Comparison of ENCODE assay signal across 16 cellular contexts in genomic region chr12:75976113-75976512, GRCh38. TPM values are rescaled to one million over a fixed set of nuclear protein-coding genes. Genes with fewer than 3 reads are reported as not detected.
DNase-seq lines count a peak whose midpoint lies in the region; ATAC-seq and TF ChIP-seq lines count a peak whose summit lies in the region.
"Had no signal": no experiment of that assay in that cellular context is flagged by ENCODE, and none has a peak within 500 bp of the region (broad histone marks: within the 10 kb centered on the region; RNA-seq: fewer than 3 reads in every experiment).

No MANE protein-coding gene starts in this region.

- BruUV-seq in HCT116 (replicated peaks; lab: Mats Ljungman, UMichigan): no TSS peak

- CTCF ChIA-PET in HCT116 (lab: Charles Lee): no interaction called here

- intact Hi-C loops in HCT116 (cut with micrococcal nuclease): loop anchor here (5.0 kb wide), 1 partner anchor 339 kb away; no protein-coding TSS in a partner anchor
- intact Hi-C loops in natural killer cell (cut with micrococcal nuclease): no loop called here
- intact Hi-C loops in heart right ventricle (cut with DNase I): no loop called here

- RAD21 ChIA-PET in HCT116 (lab: Charles Lee; ENCODE audit: low non-redundant PET in 1 of 2, low total read pairs in 2 of 2, uncharacterized antibody in 2 of 2, unreplicated experiment in 2 of 2): no interaction called here

- no peaks in the 10 kb centered on the region for H3K27me3 ChIP-seq in BLaER1 treated with 17β-estradiol and CSF1 and Interleukin-3, amounts not matched to agents 10 nM and 100 nM
- no peaks in the 10 kb centered on the region for H3K27me3 ChIP-seq in HCT116 (ENCODE audit: insufficient read depth, low read length)
- no peaks in the 10 kb centered on the region for H3K27me3 ChIP-seq in heart right ventricle
- H3K27me3 ChIP-seq: BLaER1, gastrocnemius medialis, SJCRH30 had no signal

- POLR2A ChIA-PET in HCT116 (lab: Charles Lee): interaction anchor here (0.9 kb wide), 1 partner anchor 10 kb away, joined by 4 read pairs; no protein-coding TSS in a partner anchor

- TF ChIP-seq CTCF in HCT116 (IDR thresholded peaks at IDR 0.05 in 2 of 3, conservative IDR thresholded peaks at IDR 0.05 in 1 of 3; ENCODE audit: borderline replicate concordance in 1 of 3, insufficient read depth in 1 of 3, low read depth in 2 of 3, low read length in 2 of 3): no peak
- no peak for TF ChIP-seq CTCF in natural killer cell (IDR thresholded peaks at IDR 0.05)
- TF ChIP-seq CTCF in heart right ventricle (IDR thresholded peaks at IDR 0.05): no peak

- peaks cover 7% of the 10 kb centered on the region; the same call in 1 of the 2 replicates for H3K79me2 ChIP-seq in HCT116 (ENCODE audit: insufficient read depth, low read length)

- no peak for TF ChIP-seq RAD21 in HCT116 (IDR thresholded peaks at IDR 0.05; ENCODE audit: low read depth)

- peak overlapping the region; percentile 61 for H3K27ac Mint-ChIP-seq in activated naive CD8-positive, alpha-beta T cell treated with anti-CD3 and anti-CD28 coated beads for 36 hours
- peak overlapping the region; percentile 63 to 94 for H3K27ac Mint-ChIP-seq in natural killer cell

- H4K20me1 ChIP-seq in BLaER1 treated with 17β-estradiol and CSF1 and Interleukin-3, amounts not matched to agents 10 nM and 100 nM: no peaks in the 10 kb centered on the region
- no peaks in the 10 kb centered on the region for H4K20me1 ChIP-seq in HCT116 (ENCODE audit: insufficient read depth)
- H4K20me1 ChIP-seq: BLaER1 had no signal

- H2AFZ ChIP-seq in HCT116 (ENCODE audit: low read depth, low read length, poor library complexity, severe bottlenecking): no peak overlapping the region

- TF ChIP-seq POLR2A in HCT116 (IDR thresholded peaks at IDR 0.05; ENCODE audit: borderline replicate concordance, extremely low read depth, insufficient read depth, insufficient read length): no peak

- ATAC-seq in HCT116 (no peak), natural killer cell (no peak), GM18858 (IDR thresholded peaks at IDR 0.05; ENCODE audit: unreplicated experiment) (no peak), heart right ventricle (no peak)
- ATAC-seq: gastrocnemius medialis, psoas muscle had no signal

- peak overlapping the region in 6 of 11 experiments; percentile 6 to 80 (median 55); a peak in 7 of 22 replicates for H3K27ac ChIP-seq in BLaER1 treated with 17β-estradiol and CSF1 and Interleukin-3, amounts not matched to agents 10 nM and 100 nM
- H3K27ac ChIP-seq in HCT116 (ENCODE audit: low read depth, low read length) (peak overlapping the region; percentile 98), heart right ventricle (peak overlapping the region in 3 of 10 donors; percentile 13 to 67 (median 65))
- H3K27ac ChIP-seq: BLaER1, gastrocnemius medialis, psoas muscle, SJCRH30 had no signal

- H3K36me3 Mint-ChIP-seq in activated naive CD8-positive, alpha-beta T cell treated with anti-CD3 and anti-CD28 coated beads for 36 hours: peaks cover 14% of the 10 kb centered on the region
- H3K36me3 Mint-ChIP-seq in natural killer cell: no peaks in the 10 kb centered on the region

- H3K4me1 Mint-ChIP-seq in activated naive CD8-positive, alpha-beta T cell treated with anti-CD3 and anti-CD28 coated beads for 36 hours: peaks cover 66% of the 10 kb centered on the region
- H3K4me1 Mint-ChIP-seq in natural killer cell: peaks cover 22 to 31% of the 10 kb centered on the region in 2 donors

- no peaks in the 10 kb centered on the region for H3K9me2 ChIP-seq in HCT116 (ENCODE audit: insufficient read depth)

- peaks cover 21% of the 10 kb centered on the region for H3K9me3 Mint-ChIP-seq in activated naive CD8-positive, alpha-beta T cell treated with anti-CD3 and anti-CD28 coated beads for 36 hours
- no peaks in the 10 kb centered on the region for H3K9me3 Mint-ChIP-seq in natural killer cell

- no peak overlapping the region; a peak in 1 of 22 replicates for H3K9ac ChIP-seq in BLaER1 treated with 17β-estradiol and CSF1 and Interleukin-3, amounts not matched to agents 10 nM and 100 nM
- peak overlapping the region; percentile 75 for H3K9ac ChIP-seq in HCT116 (ENCODE audit: low read length)
- H3K9ac ChIP-seq: BLaER1 had no signal

- H3K9me3 ChIP-seq in BLaER1 treated with 17β-estradiol and CSF1 and Interleukin-3, amounts not matched to agents 10 nM and 100 nM (replicated peaks in 1 of 11): no peaks in the 10 kb centered on the region
- H3K9me3 ChIP-seq in HCT116 (ENCODE audit: control insufficient read depth in 1 of 2, insufficient read depth in 1 of 2, low read depth in 1 of 2, low read length in 2 of 2) (no peaks in the 10 kb centered on the region), heart right ventricle (no peaks in the 10 kb centered on the region)
- H3K9me3 ChIP-seq: BLaER1, gastrocnemius medialis, psoas muscle, SJCRH30 had no signal

- no peak overlapping the region for H3K4me3 Mint-ChIP-seq in activated naive CD8-positive, alpha-beta T cell treated with anti-CD3 and anti-CD28 coated beads for 36 hours
- no peak overlapping the region for H3K4me3 Mint-ChIP-seq in natural killer cell

- WGBS in heart right ventricle, 2 donors: 80 to 84% methylated on average over 3 of the region's 3 CpGs

- H3K4me3 ChIP-seq in BLaER1 treated with 17β-estradiol and CSF1 and Interleukin-3, amounts not matched to agents 10 nM and 100 nM: no peak overlapping the region
- H3K4me3 ChIP-seq in HCT116 (replicated peaks in 1 of 2; ENCODE audit: low read depth in 1 of 2, low read length in 2 of 2): no peak overlapping the region
- H3K4me3 ChIP-seq in heart right ventricle: no peak overlapping the region
- H3K4me3 ChIP-seq: BLaER1, gastrocnemius medialis, psoas muscle, SJCRH30 had no signal

- H3K4me2 ChIP-seq in BLaER1 treated with 17β-estradiol and CSF1 and Interleukin-3, amounts not matched to agents 10 nM and 100 nM: peak overlapping the region in 5 of 11 experiments; percentile 6 to 80 (median 79); a peak in 8 of 22 replicates
- H3K4me2 ChIP-seq in HCT116 (ENCODE audit: low read length): 0 out of 2 replicates have a peak overlapping the region, but pooled peaks have one; percentile 0
- H3K4me2 ChIP-seq: BLaER1 had no signal

- no peaks in the 10 kb centered on the region for H3K36me3 ChIP-seq in BLaER1 treated with 17β-estradiol and CSF1 and Interleukin-3, amounts not matched to agents 10 nM and 100 nM
- H3K36me3 ChIP-seq in HCT116 (ENCODE audit: control insufficient read depth in 1 of 2, insufficient read depth in 2 of 2, low read length in 2 of 2): no peaks in the 10 kb centered on the region
- H3K36me3 ChIP-seq in heart right ventricle: no peaks in the 10 kb centered on the region
- H3K36me3 ChIP-seq: BLaER1, gastrocnemius medialis, SJCRH30 had no signal

- DNase-seq in HCT116 (ENCODE audit: low read depth, low spot score) (no peak), natural killer cell (no peak), SKM-1 (lab: John Stamatoyannopoulos, UW; ENCODE audit: unreplicated experiment) (no peak), heart right ventricle (no peak)
- DNase-seq in activated naive CD8-positive, alpha-beta T cell treated with anti-CD3 and anti-CD28 coated beads for 36 hours: no peak
- DNase-seq in activated CD8-positive, alpha-beta memory T cell treated with anti-CD3 and anti-CD28 coated beads, Interleukin-2, amount 50 U/mL, for 4 hours: no peak
- DNase-seq: gastrocnemius medialis; NCI-H1048; NK-92 treated with Interleukin-12 subunit alpha and Interleukin-12 subunit beta, amount 100 ng/mL, for 24 hours; psoas muscle; SJCRH30; stimulated activated CD4-positive, alpha-beta T cell treated with anti-CD3 and anti-CD28 coated beads, Interleukin-1b, Interleukin-23, amount 100 ng/mL, for 48 hours; stimulated activated CD8-positive, alpha-beta memory T cell treated with anti-CD3 and anti-CD28 coated beads, Interleukin-4, amount 100 ng/mL, for 48 hours had no signal

- peaks cover 13 to 77% (median 52%) of the 10 kb centered on the region in 10 experiments for H3K4me1 ChIP-seq in BLaER1 treated with 17β-estradiol and CSF1 and Interleukin-3, amounts not matched to agents 10 nM and 100 nM
- H3K4me1 ChIP-seq in HCT116 (ENCODE audit: control insufficient read depth in 1 of 2, insufficient read depth in 2 of 2, low read length in 2 of 2): peaks cover 60 to 83% of the 10 kb centered on the region in 2 experiments
- H3K4me1 ChIP-seq in heart right ventricle: peaks cover 6 to 61% (median 18%) of the 10 kb centered on the region in 9 donors

- H3K27me3 Mint-ChIP-seq in activated naive CD8-positive, alpha-beta T cell treated with anti-CD3 and anti-CD28 coated beads for 36 hours: no peaks in the 10 kb centered on the region
- H3K27me3 Mint-ChIP-seq in natural killer cell (ENCODE audit: low read depth in 2 of 2): no peaks in the 10 kb centered on the region

TF ChIP-seq in HCT116, 20 proteins besides CTCF, POLR2A, EP300 and RAD21 (continues in another document):
- TF ChIP-seq EZH2 (IDR thresholded peaks at IDR 0.05): no peak
- TF ChIP-seq ZFX (IDR thresholded peaks at IDR 0.05): no peak
- no peak for TF ChIP-seq ELF1 (IDR thresholded peaks at IDR 0.05; ENCODE audit: borderline replicate concordance, low read depth)

RNA-seq across cellular contexts. Expression of gene PHLDA1, which starts 55.5 kb away (rescaled TPM):
- total RNA-seq in HCT116 (2021; ENCODE audit: unreplicated experiment) (231 TPM), natural killer cell (10 to 100 TPM; 11.1 to 24.0 (median 19.1) TPM), heart right ventricle (10 to 100 TPM in 8 of 10 donors, 1 to 10 TPM in 2; 1.5 to 43.5 (median 23.3) TPM)
- polyA plus RNA-seq in HCT116 (2012): 178 and 186 TPM in 2 replicates
- total RNA-seq in activated naive CD8-positive, alpha-beta T cell treated with anti-CD3 and anti-CD28 coated beads for 36 hours: 10 to 100 TPM; 41.5 to 41.9 TPM
- polyA plus RNA-seq in heart right ventricle: 1 to 10 TPM; 2.5 to 4.7 TPM
